In genomic region chr12:77070382-77071294, GRCh38 we compare ENCODE assay signal across 14 cellular contexts. TPM values are rescaled to one million over a fixed set of nuclear protein-coding genes. Genes with fewer than 3 reads are reported as not detected.
DNase-seq lines count a peak whose midpoint lies in the region; ATAC-seq and TF ChIP-seq lines count a peak whose summit lies in the region.
"Had no signal": no experiment of that assay in that cellular context is flagged by ENCODE, and none has a peak within 500 bp of the region (broad histone marks: within the 10 kb centered on the region; RNA-seq: fewer than 3 reads in every experiment).

No MANE protein-coding gene starts in this region.

- H3K27ac ChIP-seq in KOPT-K1 (ENCODE audit: low read depth, low read length, poor library complexity, severe bottlenecking) (peak overlapping the region; percentile 54), substantia nigra (ENCODE audit: low read depth, low read length, poor library complexity, severe bottlenecking) (no peak overlapping the region)
- H3K27ac ChIP-seq: gastroesophageal sphincter, right atrium auricular region had no signal

- ATAC-seq in GM18505 (IDR thresholded peaks at IDR 0.05; ENCODE audit: unreplicated experiment) (peak; percentile 49), HG02973 (IDR thresholded peaks at IDR 0.05; ENCODE audit: unreplicated experiment) (peak; percentile 80)
- ATAC-seq: gastroesophageal sphincter had no signal

- TF ChIP-seq CTCF in GM20000 (IDR thresholded peaks at IDR 0.05; ENCODE audit: extremely low read depth, missing control alignments) = no peak
- no peak for TF ChIP-seq CTCF in type B pancreatic cell (conservative IDR thresholded peaks at IDR 0.05)

- peaks cover 16% of the 10 kb centered on the region for H3K27me3 Mint-ChIP-seq in activated CD4-positive, alpha-beta T cell treated with anti-CD3 and anti-CD28 coated beads, Interleukin-2, amount 10 ng/mL, durations not matched to agents 7 days and 5 days
- no peaks in the 10 kb centered on the region for H3K27me3 Mint-ChIP-seq in type B pancreatic cell

- no peak overlapping the region for H3K27ac Mint-ChIP-seq in activated CD4-positive, alpha-beta T cell treated with anti-CD3 and anti-CD28 coated beads, Interleukin-2, amount 10 ng/mL, durations not matched to agents 7 days and 5 days
- no peak overlapping the region for H3K27ac Mint-ChIP-seq in type B pancreatic cell
- H3K27ac Mint-ChIP-seq: activated naive CD4-positive, alpha-beta T cell treated with anti-CD3 and anti-CD28 coated beads, Interleukin-2, amount 10 ng/mL, durations not matched to agents 7 days and 5 days had no signal

- H3K36me3 Mint-ChIP-seq in activated CD4-positive, alpha-beta T cell treated with anti-CD3 and anti-CD28 coated beads, Interleukin-2, amount 10 ng/mL, durations not matched to agents 7 days and 5 days (ENCODE audit: low read depth) = no peaks in the 10 kb centered on the region
- no peaks in the 10 kb centered on the region for H3K36me3 Mint-ChIP-seq in type B pancreatic cell
- H3K36me3 Mint-ChIP-seq: activated naive CD4-positive, alpha-beta T cell treated with anti-CD3 and anti-CD28 coated beads, Interleukin-2, amount 10 ng/mL, durations not matched to agents 7 days and 5 days had no signal

- no peak overlapping the region for H3K4me3 Mint-ChIP-seq in activated CD4-positive, alpha-beta T cell treated with anti-CD3 and anti-CD28 coated beads, Interleukin-2, amount 10 ng/mL, durations not matched to agents 7 days and 5 days
- no peak overlapping the region for H3K4me3 Mint-ChIP-seq in type B pancreatic cell
- H3K4me3 Mint-ChIP-seq: activated naive CD4-positive, alpha-beta T cell treated with anti-CD3 and anti-CD28 coated beads, Interleukin-2, amount 10 ng/mL, durations not matched to agents 7 days and 5 days had no signal

- H3K4me1 Mint-ChIP-seq in activated CD4-positive, alpha-beta T cell treated with anti-CD3 and anti-CD28 coated beads, Interleukin-2, amount 10 ng/mL, durations not matched to agents 7 days and 5 days = peaks cover 12% of the 10 kb centered on the region
- H3K4me1 Mint-ChIP-seq in type B pancreatic cell (ENCODE audit: unreplicated experiment) = peaks cover 5% of the 10 kb centered on the region

- TF ChIP-seq POLR2A in GM18505 (IDR thresholded peaks at IDR 0.05; ENCODE audit: borderline replicate concordance, extremely low read depth, insufficient read depth, insufficient read length) = no peak

- no peaks in the 10 kb centered on the region for H3K9me3 Mint-ChIP-seq in activated CD4-positive, alpha-beta T cell treated with anti-CD3 and anti-CD28 coated beads, Interleukin-2, amount 10 ng/mL, durations not matched to agents 7 days and 5 days
- no peaks in the 10 kb centered on the region for H3K9me3 Mint-ChIP-seq in type B pancreatic cell
- H3K9me3 Mint-ChIP-seq: activated naive CD4-positive, alpha-beta T cell treated with anti-CD3 and anti-CD28 coated beads, Interleukin-2, amount 10 ng/mL, durations not matched to agents 7 days and 5 days had no signal

- H3K9me3 ChIP-seq in KOPT-K1 (ENCODE audit: insufficient read depth, low read length, poor library complexity, severe bottlenecking) = no peaks in the 10 kb centered on the region
- H3K9me3 ChIP-seq: gastroesophageal sphincter, right atrium auricular region had no signal

- DNase-seq in GM20000 (ENCODE audit: low spot score) = peak; percentile 52
- no peak for DNase-seq in activated CD4-positive, alpha-beta T cell treated with anti-CD3 and anti-CD28 coated beads, Interleukin-2, amount 10 ng/mL, durations not matched to agents 7 days and 5 days
- no peak for DNase-seq in type B pancreatic cell (ENCODE audit: extremely low spot score, unreplicated experiment)
- no peak for DNase-seq in substantia nigra (lab: John Stamatoyannopoulos, UW)
- no peak for DNase-seq in NCI-H128 (lab: John Stamatoyannopoulos, UW; ENCODE audit: unreplicated experiment)
- DNase-seq: activated CD4-positive, alpha-beta T cell treated with anti-CD3 and anti-CD28 coated beads for 1 hour; activated naive CD4-positive, alpha-beta T cell treated with anti-CD3 and anti-CD28 coated beads, Interleukin-2, amount 10 ng/mL, durations not matched to agents 7 days and 5 days; mammary epithelial cell; NCI-H2081 treated with DMSO at 0.1 percent for 48 hours had no signal

- CTCF ChIA-PET in activated CD4-positive, alpha-beta T cell treated with anti-CD3 and anti-CD28 coated beads, Interleukin-2, amount 10 ng/mL, durations not matched to agents 7 days and 5 days (lab: Charles Lee) = interaction anchor here (1.2 kb wide), 1 partner anchor 12 kb away, joined by 3 read pairs; no protein-coding TSS in a partner anchor

- POLR2A ChIA-PET in activated CD4-positive, alpha-beta T cell treated with anti-CD3 and anti-CD28 coated beads, Interleukin-2, amount 10 ng/mL, durations not matched to agents 7 days and 5 days (lab: Charles Lee) = no interaction called here

- H3K36me3 ChIP-seq in KOPT-K1 (ENCODE audit: insufficient read depth, low read length) = no peaks in the 10 kb centered on the region
- H3K36me3 ChIP-seq: gastroesophageal sphincter, right atrium auricular region had no signal

RNA-seq across cellular contexts. Expression of gene E2F7, which starts 5.3 kb away (rescaled TPM):
- 10 to 100 TPM; 29.4 to 32.6 TPM for total RNA-seq in activated CD4-positive, alpha-beta T cell treated with anti-CD3 and anti-CD28 coated beads, Interleukin-2, amount 10 ng/mL, durations not matched to agents 7 days and 5 days
- total RNA-seq in type B pancreatic cell (ENCODE audit: low replicate concordance) = 7.4 and 24.8 TPM in 2 replicates
